18 cellular contexts compared by ENCODE assay signal in genomic region chr1:27755286-27755685, GRCh38. TPM values are rescaled to one million over a fixed set of nuclear protein-coding genes. Genes with fewer than 3 reads are reported as not detected.
A peak's percentile ranks its signal among the peaks of the same experiment; 100 is the strongest.
DNase-seq lines count a peak whose midpoint lies in the region; ATAC-seq, FAIRE-seq and TF ChIP-seq lines count a peak whose summit lies in the region.
"Had no signal": no experiment of that assay in that cellular context is flagged by ENCODE, and none has a peak within 500 bp of the region (broad histone marks: within the 10 kb centered on the region; RNA-seq: fewer than 3 reads in every experiment).

No MANE protein-coding gene starts in this region.

- no peak for DNase-seq in activated naive CD4-positive, alpha-beta T cell treated with anti-CD3 and anti-CD28 coated beads, Interleukin-2, amount 10 ng/mL, durations not matched to agents 7 days and 5 days
- DNase-seq in activated naive CD4-positive, alpha-beta T cell treated with anti-CD3 and anti-CD28 coated beads, Interleukin-2, amount 50 U/mL, for 16 hours, result no peak
- DNase-seq in caudate nucleus (lab: John Stamatoyannopoulos, UW), result peak in 3 of 61 donors; percentile 2 to 11 (median 10)
- DNase-seq in SK-N-SH, result no peak
- no peak for DNase-seq in GM12892 (ENCODE audit: insufficient read length)
- no peak for DNase-seq in NCI-H146 treated with DMSO at 0.1 percent for 48 hours (lab: John Stamatoyannopoulos, UW; ENCODE audit: unreplicated experiment)
- DNase-seq: Caco-2, DMS79, GDM1, GOT3, NCI-H2029, NCI-H2171 treated with DMSO at 0.1 percent for 48 hours, NCI-H510A treated with DMSO at 0.1 percent for 48 hours, SHP77 treated with DMSO at 0.1 percent for 48 hours had no signal

- H3K9me3 ChIP-seq in parathyroid adenoma (ENCODE audit: control insufficient read depth, low read length) (no peaks in the 10 kb centered on the region), SK-N-SH (no peaks in the 10 kb centered on the region)
- H3K9me3 ChIP-seq: Caco-2 had no signal

- no peaks in the 10 kb centered on the region for H3K9me2 ChIP-seq in SK-N-SH

- H2AFZ ChIP-seq in parathyroid adenoma, result no peak overlapping the region
- H2AFZ ChIP-seq in SK-N-SH (ENCODE audit: low read depth), result no peak overlapping the region

- peaks cover 40% of the 10 kb centered on the region for H3K36me3 Mint-ChIP-seq in activated naive CD4-positive, alpha-beta T cell treated with anti-CD3 and anti-CD28 coated beads, Interleukin-2, amount 10 ng/mL, durations not matched to agents 7 days and 5 days

- TF ChIP-seq POLR2A in GM12892 (IDR thresholded peaks at IDR 0.05; ENCODE audit: low read depth, low read length), result no peak

- no peak for TF ChIP-seq RAD21 in SK-N-SH (IDR thresholded peaks at IDR 0.05; ENCODE audit: low read length)

- no peaks in the 10 kb centered on the region for H3K4me1 ChIP-seq in parathyroid adenoma
- H3K4me1 ChIP-seq in SK-N-SH (ENCODE audit: control insufficient read depth in 1 of 2, insufficient read depth in 2 of 2, low read depth in 1 of 2, low read length in 1 of 2), result peaks cover 0 to 12% of the 10 kb centered on the region in 2 experiments; a peak in 2 of 4 replicates
- H3K4me1 ChIP-seq: Caco-2 had no signal

- FAIRE-seq in GM12892 (lab: Jason Lieb, UNC), result no peak
- FAIRE-seq: A204.1, HepG2 had no signal

- no peaks in the 10 kb centered on the region for H3K27me3 Mint-ChIP-seq in activated naive CD4-positive, alpha-beta T cell treated with anti-CD3 and anti-CD28 coated beads, Interleukin-2, amount 10 ng/mL, durations not matched to agents 7 days and 5 days

- H3K27ac Mint-ChIP-seq in activated naive CD4-positive, alpha-beta T cell treated with anti-CD3 and anti-CD28 coated beads, Interleukin-2, amount 10 ng/mL, durations not matched to agents 7 days and 5 days, result peak overlapping the region; percentile 39

- CTCF ChIA-PET in activated naive CD4-positive, alpha-beta T cell treated with anti-CD3 and anti-CD28 coated beads, Interleukin-2, amount 10 ng/mL, durations not matched to agents 7 days and 5 days (lab: Charles Lee), result interaction anchor here (1.2 kb wide), 1 partner anchor 219 kb away, joined by 3 read pairs; no protein-coding TSS in a partner anchor
- CTCF ChIA-PET in SK-N-SH (lab: Yijun Ruan, JAX), result no interaction called here

- H3F3A ChIP-seq in SK-N-SH (replicated peaks; ENCODE audit: insufficient read depth), result peaks cover 4% of the 10 kb centered on the region

- peaks cover 5% of the 10 kb centered on the region for H3K4me1 Mint-ChIP-seq in activated naive CD4-positive, alpha-beta T cell treated with anti-CD3 and anti-CD28 coated beads, Interleukin-2, amount 10 ng/mL, durations not matched to agents 7 days and 5 days

- no peaks in the 10 kb centered on the region for H3K36me3 ChIP-seq in parathyroid adenoma (ENCODE audit: control insufficient read depth, insufficient read depth, low read length)
- H3K36me3 ChIP-seq in SK-N-SH (replicated peaks in 1 of 2; ENCODE audit: control insufficient read depth in 1 of 2, insufficient read depth in 2 of 2, low read length in 1 of 2), result peaks cover 5 to 44% of the 10 kb centered on the region in 2 experiments

- WGBS in SK-N-SH (ENCODE audit: low lambda C conversion rate), result 100% methylated on average over 1 of the region's 1 CpG

- TF ChIP-seq CTCF in parathyroid adenoma (IDR thresholded peaks at IDR 0.05) (no peak), SK-N-SH (IDR thresholded peaks at IDR 0.05) (no peak)

- no peak for ATAC-seq in GM19455 (IDR thresholded peaks at IDR 0.05; ENCODE audit: unreplicated experiment)
- ATAC-seq: HepG2 had no signal

- H3K27me3 ChIP-seq in parathyroid adenoma (ENCODE audit: control insufficient read depth, insufficient read depth, low read length) (no peaks in the 10 kb centered on the region), SK-N-SH (ENCODE audit: insufficient read depth) (no peaks in the 10 kb centered on the region)

- H3K79me2 ChIP-seq in parathyroid adenoma (no peaks in the 10 kb centered on the region), SK-N-SH (ENCODE audit: insufficient read depth) (no peaks in the 10 kb centered on the region)

- no peak overlapping the region for H3K4me3 Mint-ChIP-seq in activated naive CD4-positive, alpha-beta T cell treated with anti-CD3 and anti-CD28 coated beads, Interleukin-2, amount 10 ng/mL, durations not matched to agents 7 days and 5 days

- H3K9ac ChIP-seq in parathyroid adenoma (no peak overlapping the region), SK-N-SH (no peak overlapping the region)

- H4K20me1 ChIP-seq in SK-N-SH (ENCODE audit: insufficient read depth), result no peaks in the 10 kb centered on the region

- H3K4me2 ChIP-seq in parathyroid adenoma (ENCODE audit: low read length) (peak overlapping the region; percentile 42), SK-N-SH (no peak overlapping the region)

- POLR2A ChIA-PET in SK-N-SH (lab: Yijun Ruan, JAX), result interaction anchor here (1.0 kb wide), 1 partner anchor 18 kb away, joined by 3 read pairs; the partner anchor contains the start of gene STX12

- no peaks in the 10 kb centered on the region for H3K9me3 Mint-ChIP-seq in activated naive CD4-positive, alpha-beta T cell treated with anti-CD3 and anti-CD28 coated beads, Interleukin-2, amount 10 ng/mL, durations not matched to agents 7 days and 5 days

- no peak for TF ChIP-seq EP300 in SK-N-SH (IDR thresholded peaks at IDR 0.05; ENCODE audit: borderline replicate concordance in 1 of 2, low read depth in 1 of 2, low read length in 1 of 2)

- H3K27ac ChIP-seq in caudate nucleus (ENCODE audit: low read depth, low read length) (peak overlapping the region; percentile 2), parathyroid adenoma (peak overlapping the region; percentile 32), SK-N-SH (ENCODE audit: low read depth in 2 of 2, low read length in 1 of 2) (no peak overlapping the region)

- no peak overlapping the region for H3K4me3 ChIP-seq in parathyroid adenoma (ENCODE audit: low read depth, low read length)
- no peak overlapping the region for H3K4me3 ChIP-seq in SK-N-SH (ENCODE audit: low read depth in 2 of 2, low read length in 1 of 2)

TF ChIP-seq in SK-N-SH, 30 proteins besides CTCF, POLR2A, EP300 and RAD21:
- TF ChIP-seq, protein P1, sequence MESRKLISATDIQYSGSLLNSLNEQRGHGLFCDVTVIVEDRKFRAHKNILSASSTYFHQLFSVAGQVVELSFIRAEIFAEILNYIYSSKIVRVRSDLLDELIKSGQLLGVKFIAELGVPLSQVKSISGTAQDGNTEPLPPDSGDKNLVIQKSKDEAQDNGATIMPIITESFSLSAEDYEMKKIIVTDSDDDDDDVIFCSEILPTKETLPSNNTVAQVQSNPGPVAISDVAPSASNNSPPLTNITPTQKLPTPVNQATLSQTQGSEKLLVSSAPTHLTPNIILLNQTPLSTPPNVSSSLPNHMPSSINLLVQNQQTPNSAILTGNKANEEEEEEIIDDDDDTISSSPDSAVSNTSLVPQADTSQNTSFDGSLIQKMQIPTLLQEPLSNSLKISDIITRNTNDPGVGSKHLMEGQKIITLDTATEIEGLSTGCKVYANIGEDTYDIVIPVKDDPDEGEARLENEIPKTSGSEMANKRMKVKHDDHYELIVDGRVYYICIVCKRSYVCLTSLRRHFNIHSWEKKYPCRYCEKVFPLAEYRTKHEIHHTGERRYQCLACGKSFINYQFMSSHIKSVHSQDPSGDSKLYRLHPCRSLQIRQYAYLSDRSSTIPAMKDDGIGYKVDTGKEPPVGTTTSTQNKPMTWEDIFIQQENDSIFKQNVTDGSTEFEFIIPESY (IDR thresholded peaks at IDR 0.05; ENCODE audit: borderline replicate concordance, low read depth), result no peak
- TF ChIP-seq TEAD4 (IDR thresholded peaks at IDR 0.05; ENCODE audit: borderline replicate concordance, insufficient read depth) (no peak), TCF12 (IDR thresholded peaks at IDR 0.05) (no peak), SMC3 (IDR thresholded peaks at IDR 0.05; ENCODE audit: low read depth, low read length) (no peak), RCOR1 (IDR thresholded peaks at IDR 0.05; ENCODE audit: low read length) (no peak), JUND (IDR thresholded peaks at IDR 0.05) (no peak), CHD2 (IDR thresholded peaks at IDR 0.05; ENCODE audit: low read length, partially characterized antibody) (no peak), SIN3A (IDR thresholded peaks at IDR 0.05; ENCODE audit: borderline replicate concordance, low read depth, low read length) (no peak), RXRA (IDR thresholded peaks at IDR 0.05; ENCODE audit: borderline replicate concordance, low read depth) (no peak)

RNA-seq across cellular contexts. Expression of gene STX12, which starts 17.7 kb away (rescaled TPM):
- polyA plus RNA-seq in SK-N-SH (2012; rRNA removed), result 12.4 and 12.9 TPM in 2 replicates
- 17.9 and 20.8 TPM in 2 replicates for polyA plus RNA-seq in SK-N-SH (2012; cell fraction: cytosol; rRNA removed)
- polyA plus RNA-seq in SK-N-SH (2012; cell fraction: nucleus; rRNA removed), result 13.6 and 23.4 TPM in 2 replicates
- polyA plus RNA-seq in GM12892 (2012; ENCODE audit: missing spikeins), result 25.0 TPM

RNA-seq across cellular contexts. Expression of gene FAM76A, which starts 29.5 kb away (rescaled TPM):
- 2.9 and 4.2 TPM in 2 replicates for polyA plus RNA-seq in SK-N-SH (2012; rRNA removed)
- 2.5 and 2.6 TPM in 2 replicates for polyA plus RNA-seq in SK-N-SH (2012; cell fraction: cytosol; rRNA removed)
- polyA plus RNA-seq in SK-N-SH (2012; cell fraction: nucleus; rRNA removed), result 2.7 and 6.0 TPM in 2 replicates
- 3.8 TPM for polyA plus RNA-seq in GM12892 (2012; ENCODE audit: missing spikeins)

Comparison
In these comparisons a context has a peak if more than half of its experiments do, and no peak if none do; other contexts are left out.
1. H3K27ac ChIP-seq: peak in caudate nucleus (single experiment) and parathyroid adenoma (single experiment); none in SK-N-SH (0 of 2).